ENCODE assay signal across 9 cellular contexts in the genomic region with DNA sequence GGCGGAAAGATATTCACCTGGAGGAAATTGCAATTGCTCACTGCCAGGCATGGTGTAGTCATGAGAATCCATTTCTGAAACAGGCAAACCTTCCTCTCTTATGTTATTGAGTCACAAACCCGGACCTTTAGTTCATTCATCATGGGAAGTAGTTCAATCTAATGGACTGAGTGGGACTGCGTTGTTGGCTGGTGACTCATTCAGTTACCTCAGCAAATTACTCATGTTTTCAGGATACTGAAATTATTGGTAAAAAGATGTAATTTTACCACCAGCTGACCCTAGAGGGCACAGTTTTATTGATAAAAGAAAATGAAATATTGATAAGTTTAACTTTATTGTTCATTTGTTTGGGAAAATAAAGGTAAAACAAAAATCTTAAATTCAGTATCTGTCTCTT.
A peak's percentile ranks its signal among the peaks of the same experiment; 100 is the strongest.
DNase-seq lines count a peak whose midpoint lies in the region; ATAC-seq and TF ChIP-seq lines count a peak whose summit lies in the region.
"Had no signal": no experiment of that assay in that cellular context is flagged by ENCODE, and none has a peak within 500 bp of the region (broad histone marks: within the 10 kb centered on the region; RNA-seq: fewer than 3 reads in every experiment).

No MANE protein-coding gene starts in this region.

- H3K4me1 ChIP-seq in ACC112 (ENCODE audit: control insufficient read depth, insufficient read depth, low read length, unreplicated experiment) = no peaks in the 10 kb centered on the region
- no peaks in the 10 kb centered on the region for H3K4me1 ChIP-seq in ovary (ENCODE audit: insufficient read depth)
- H3K4me1 ChIP-seq in left ventricle myocardium inferior = no peaks in the 10 kb centered on the region

- 30 to 52% (median 50%) methylated on average over 3 of the region's 3 CpGs for WGBS in ovary, 3 donors

- DNase-seq in epidermal melanocyte (ENCODE audit: insufficient read length, low spot score) (peak; percentile 21), ovary (no peak), left ventricle myocardium inferior (no peak)
- DNase-seq in activated CD8-positive, alpha-beta memory T cell treated with anti-CD3 and anti-CD28 coated beads, Interleukin-2, amount 50 U/mL, for 4 hours = no peak
- no peak for DNase-seq in stimulated activated CD4-positive, alpha-beta T cell treated with anti-CD3 and anti-CD28 coated beads, Interleukin-4, amount 100 ng/mL, for 1 hour
- DNase-seq: stimulated activated CD8-positive, alpha-beta memory T cell treated with anti-CD3 and anti-CD28 coated beads, Interleukin-4, amount 100 ng/mL, for 48 hours had no signal

- intact Hi-C loops in ovary (cut with DNase I) = no loop called here
- intact Hi-C loops in left ventricle myocardium inferior (cut with micrococcal nuclease) = no loop called here

- no peak overlapping the region for H3K4me3 ChIP-seq in ACC112 (ENCODE audit: low read depth, low read length)
- no peak overlapping the region for H3K4me3 ChIP-seq in ovary
- no peak overlapping the region for H3K4me3 ChIP-seq in left ventricle myocardium inferior

- H3K36me3 ChIP-seq in ACC112 (ENCODE audit: insufficient read depth, low read length) = no peaks in the 10 kb centered on the region
- H3K36me3 ChIP-seq in ovary = no peaks in the 10 kb centered on the region
- H3K36me3 ChIP-seq in left ventricle myocardium inferior = no peaks in the 10 kb centered on the region

- H2AFZ ChIP-seq in ACC112 (ENCODE audit: low read length, unreplicated experiment) = no peak overlapping the region

- TF ChIP-seq CTCF in ovary (IDR thresholded peaks at IDR 0.05) (no peak), left ventricle myocardium inferior (IDR thresholded peaks at IDR 0.05; ENCODE audit: borderline replicate concordance) (no peak)

- no peak for TF ChIP-seq EP300 in ovary (IDR thresholded peaks at IDR 0.05)

- ATAC-seq in GM19023 (IDR thresholded peaks at IDR 0.05; ENCODE audit: unreplicated experiment) (peak; percentile 68), HG03520 (IDR thresholded peaks at IDR 0.05; ENCODE audit: unreplicated experiment) (peak; percentile 74)

- no peaks in the 10 kb centered on the region for H3K27me3 ChIP-seq in ACC112 (ENCODE audit: insufficient read depth, low read length)
- no peaks in the 10 kb centered on the region for H3K27me3 ChIP-seq in ovary
- H3K27me3 ChIP-seq in left ventricle myocardium inferior (ENCODE audit: low read depth) = no peaks in the 10 kb centered on the region

- no peaks in the 10 kb centered on the region for H3K79me2 ChIP-seq in ACC112 (ENCODE audit: control insufficient read depth, insufficient read depth, low read length, unreplicated experiment)

- H3K9me3 ChIP-seq in ovary = no peaks in the 10 kb centered on the region
- H3K9me3 ChIP-seq in left ventricle myocardium inferior (replicated peaks) = no peaks in the 10 kb centered on the region

- no peak for TF ChIP-seq POLR2A in ovary (IDR thresholded peaks at IDR 0.05)

- peak overlapping the region; percentile 28; the same call in 1 of the 2 replicates for H3K27ac ChIP-seq in ACC112 (ENCODE audit: low read depth, low read length)
- H3K27ac ChIP-seq in ovary = no peak overlapping the region
- H3K27ac ChIP-seq in left ventricle myocardium inferior (replicated peaks) = no peak overlapping the region
